14 cellular contexts compared by ENCODE assay signal in genomic region chr3:30526031-30526430, GRCh38.
DNase-seq lines count a peak whose midpoint lies in the region; ATAC-seq, FAIRE-seq and TF ChIP-seq lines count a peak whose summit lies in the region.
"Had no signal": no experiment of that assay in that cellular context is flagged by ENCODE, and none has a peak within 500 bp of the region (broad histone marks: within the 10 kb centered on the region; RNA-seq: fewer than 3 reads in every experiment).

No MANE protein-coding gene starts in this region.

- H4K20me1 ChIP-seq in IMR-90 (ENCODE audit: insufficient read depth, low read length): no peaks in the 10 kb centered on the region

- peak overlapping the region; percentile 71; the same call in 1 of the 3 replicates for H2BK15ac ChIP-seq in IMR-90 (ENCODE audit: low read depth, low read length)

- no peak overlapping the region for H3K23ac ChIP-seq in IMR-90 (ENCODE audit: low read depth, low read length)

- H3K9ac ChIP-seq in IMR-90 (ENCODE audit: low read depth, low read length): no peak overlapping the region

- no peak overlapping the region for H2AFZ ChIP-seq in IMR-90 (replicated peaks; ENCODE audit: low read length, poor library complexity)

- no peak overlapping the region for H3K18ac ChIP-seq in IMR-90 (ENCODE audit: low read depth, low read length)

- BruUV-seq in IMR-90 (replicated peaks; lab: Mats Ljungman, UMichigan): no TSS peak

- POLR2A ChIA-PET in IMR-90 (lab: Charles Lee; ENCODE audit: unreplicated experiment): no interaction called here

- no peaks in the 10 kb centered on the region for H3K79me1 ChIP-seq in IMR-90 (ENCODE audit: low read depth in 1 of 2, low read length in 2 of 2)

- no peak for TF ChIP-seq POLR2A in IMR-90 (IDR thresholded peaks at IDR 0.05; ENCODE audit: low read depth, low read length)

- DNase-seq in IMR-90 (no peak), bronchial epithelial cell (ENCODE audit: low read depth) (peak; percentile 64), lower lobe of right lung (no peak), upper lobe of right lung (no peak), D721Med (ENCODE audit: insufficient read length, low spot score) (no peak), C1 segment of cervical spinal cord (lab: John Stamatoyannopoulos, UW) (no peak), MV-4-11 (lab: John Stamatoyannopoulos, UW) (no peak)
- DNase-seq: BE2C; CD8-positive, alpha-beta memory T cell; DMS 273 treated with DMSO at 0.1 percent for 48 hours; HCEC 1CT; HFFc6 had no signal

- no peak overlapping the region for H3K4me2 ChIP-seq in IMR-90 (ENCODE audit: low read depth, low read length)

- H3K27me3 ChIP-seq in IMR-90 (ENCODE audit: control insufficient read depth, insufficient read depth, low read length): no peaks in the 10 kb centered on the region
- H3K27me3 ChIP-seq in bronchial epithelial cell (ENCODE audit: control insufficient read depth, insufficient read depth, low read length): no peaks in the 10 kb centered on the region
- no peaks in the 10 kb centered on the region for H3K27me3 ChIP-seq in lower lobe of right lung (ENCODE audit: low read depth)
- no peaks in the 10 kb centered on the region for H3K27me3 ChIP-seq in upper lobe of right lung
- H3K27me3 ChIP-seq: BE2C had no signal

- H3K14ac ChIP-seq in IMR-90 (replicated peaks; ENCODE audit: low read depth, low read length): no peak overlapping the region

- no peak overlapping the region for H4K8ac ChIP-seq in IMR-90 (ENCODE audit: low read depth in 2 of 2, low read length in 2 of 2)

- H3K56ac ChIP-seq in IMR-90 (ENCODE audit: extremely low read depth, insufficient read depth, low read length): no peak overlapping the region

- H3K36me3 ChIP-seq in IMR-90 (ENCODE audit: control insufficient read depth, insufficient read depth, low read length) (no peaks in the 10 kb centered on the region), bronchial epithelial cell (ENCODE audit: control insufficient read depth, insufficient read depth, low read length) (no peaks in the 10 kb centered on the region), lower lobe of right lung (no peaks in the 10 kb centered on the region), upper lobe of right lung (no peaks in the 10 kb centered on the region)
- H3K36me3 ChIP-seq: BE2C had no signal

- H3K4me1 ChIP-seq in IMR-90 (ENCODE audit: control insufficient read depth, insufficient read depth, low read length): 0 out of 2 replicates have a peak, but pooled peaks cover 1% of the 10 kb centered on the region
- H3K4me1 ChIP-seq in lower lobe of right lung: peaks cover 20% of the 10 kb centered on the region
- H3K4me1 ChIP-seq in upper lobe of right lung: peaks cover 29% of the 10 kb centered on the region
- H3K4me1 ChIP-seq: BE2C had no signal

- H2BK5ac ChIP-seq in IMR-90 (ENCODE audit: low read depth, low read length, poor library complexity, severe bottlenecking): no peak overlapping the region

- intact Hi-C loops in IMR-90 (cut with micrococcal nuclease) (no loop called here), lower lobe of right lung (cut with DNase I) (no loop called here), upper lobe of right lung (cut with DNase I) (no loop called here)

- H3K9me1 ChIP-seq in IMR-90 (ENCODE audit: insufficient read depth, low read length): 0 out of 2 replicates have a peak, but pooled peaks cover 2% of the 10 kb centered on the region

- CTCF ChIA-PET in IMR-90 (lab: Yijun Ruan, JAX): no interaction called here

- no peak for TF ChIP-seq RAD21 in IMR-90 (IDR thresholded peaks at IDR 0.05; ENCODE audit: low read length)

- dilution Hi-C loops in IMR-90 (cut with HindIII; ENCODE audit: low sequenced_read_pairs, unreplicated experiment): no loop called here

- H3K27ac ChIP-seq in IMR-90 (ENCODE audit: insufficient read depth, low read length) (no peak overlapping the region), lower lobe of right lung (no peak overlapping the region), upper lobe of right lung (no peak overlapping the region)
- H3K27ac ChIP-seq: HL-60 had no signal

- no peak overlapping the region for H3K4ac ChIP-seq in IMR-90 (ENCODE audit: low read depth, low read length)

- H2BK120ac ChIP-seq in IMR-90 (ENCODE audit: low read depth, low read length): no peak overlapping the region

- FAIRE-seq in bronchial epithelial cell (lab: Jason Lieb, UNC) (peak; percentile 95), D721Med (lab: Jason Lieb, UNC) (no peak)
- FAIRE-seq: A204.1 had no signal

- no peak overlapping the region for H2AK9ac ChIP-seq in IMR-90 (replicated peaks; ENCODE audit: low read depth, low read length, poor library complexity)

- H4K91ac ChIP-seq in IMR-90 (ENCODE audit: insufficient read depth, low read depth, low read length): no peak overlapping the region; the same call in 1 of the 2 replicates

- H3K4me3 ChIP-seq in IMR-90 (ENCODE audit: insufficient read depth, low read depth, low read length) (no peak overlapping the region), bronchial epithelial cell (ENCODE audit: low read depth, low read length) (no peak overlapping the region), lower lobe of right lung (no peak overlapping the region), upper lobe of right lung (no peak overlapping the region)

- no CpG with 5 or more reads among the region's 1 CpG for WGBS in IMR-90 (ENCODE audit: extremely low coverage in 2 of 2, insufficient read length in 1 of 2), 2 experiments

- ATAC-seq in IMR-90 (ENCODE audit: low read depth) (no peak), lower lobe of right lung (peak; percentile 56 to 82), upper lobe of right lung (peak; percentile 69)

- in situ Hi-C loops in IMR-90 (cut with MboI; ENCODE audit: low sequenced_read_pairs): no loop called here

- H2BK20ac ChIP-seq in IMR-90 (ENCODE audit: low read depth, low read length): no peak overlapping the region

- TF ChIP-seq CTCF in IMR-90 (conservative IDR thresholded peaks at IDR 0.05; ENCODE audit: low read depth, low read length) (no peak), bronchial epithelial cell (IDR thresholded peaks at IDR 0.05; ENCODE audit: insufficient read depth, low read length, severe bottlenecking) (no peak), lower lobe of right lung (IDR thresholded peaks at IDR 0.05) (no peak), upper lobe of right lung (IDR thresholded peaks at IDR 0.05) (no peak), D721Med (IDR thresholded peaks at IDR 0.05; ENCODE audit: insufficient read depth, missing control alignments) (no peak)

- H2AK5ac ChIP-seq in IMR-90 (ENCODE audit: low read depth, low read length): no peak overlapping the region

- H4K5ac ChIP-seq in IMR-90 (ENCODE audit: low read depth, low read length): no peak overlapping the region

- H3K9me3 ChIP-seq in IMR-90 (ENCODE audit: control insufficient read depth, insufficient read depth, low read length) (no peaks in the 10 kb centered on the region), lower lobe of right lung (no peaks in the 10 kb centered on the region), upper lobe of right lung (no peaks in the 10 kb centered on the region)
- H3K9me3 ChIP-seq: BE2C had no signal

TF ChIP-seq in IMR-90, 13 proteins besides CTCF, POLR2A, EP300 and RAD21:
- no peak for TF ChIP-seq CEBPB (IDR thresholded peaks at IDR 0.05; ENCODE audit: low read depth, low read length)
- TF ChIP-seq NFE2L2 (IDR thresholded peaks at IDR 0.05; ENCODE audit: low read depth, low read length): no peak
- no peak for TF ChIP-seq SMC3 (IDR thresholded peaks at IDR 0.05; ENCODE audit: low read depth, low read length)
- TF ChIP-seq MAZ (IDR thresholded peaks at IDR 0.05; ENCODE audit: borderline replicate concordance, low read depth, low read length): no peak
- no peak for TF ChIP-seq RCOR1 (IDR thresholded peaks at IDR 0.05; ENCODE audit: insufficient replicate concordance, low read length)
